In genomic region chr11:66971483-66971882, GRCh38 we compare ENCODE assay signal across 20 cellular contexts. TPM values are rescaled to one million over a fixed set of nuclear protein-coding genes. Genes with fewer than 3 reads are reported as not detected.
DNase-seq lines count a peak whose midpoint lies in the region; ATAC-seq and TF ChIP-seq lines count a peak whose summit lies in the region.
"Had no signal": no experiment of that assay in that cellular context is flagged by ENCODE, and none has a peak within 500 bp of the region (broad histone marks: within the 10 kb centered on the region; RNA-seq: fewer than 3 reads in every experiment).

No MANE protein-coding gene starts in this region.

- H3K4me3 ChIP-seq in left lung (no peak overlapping the region), subcutaneous abdominal adipose tissue (ENCODE audit: low read depth in 1 of 5, low read length in 5 of 5) (no peak overlapping the region)

- POLR2A ChIA-PET in MCF 10A (lab: Yijun Ruan, JAX), result interaction anchor here (0.6 to 5.4 kb wide), 22 partner anchors 10 to 465 kb away, joined by 3 to 61 read pairs (median 4); partner anchors contain the start of genes PC, RCE1 and RHOD

- H3K27ac ChIP-seq in left lung (peak overlapping the region; percentile 84 to 91), subcutaneous abdominal adipose tissue (ENCODE audit: low read depth, low read length) (peak overlapping the region; percentile 95)

- no peaks in the 10 kb centered on the region for H3K36me3 Mint-ChIP-seq in MCF 10A (ENCODE audit: insufficient read depth, unreplicated experiment)
- H3K36me3 Mint-ChIP-seq: CD4-positive, CD25-positive, alpha-beta regulatory T cell had no signal

- DNase-seq in M059J (ENCODE audit: low read depth) (peak; percentile 34), MCF 10A (ENCODE audit: unreplicated experiment) (no peak), left lung (no peak), NCI-H146 (lab: John Stamatoyannopoulos, UW) (no peak), NCI-H2107 (lab: John Stamatoyannopoulos, UW) (no peak), 8988T (no peak), midbrain (lab: John Stamatoyannopoulos, UW) (no peak)
- DNase-seq: activated CD8-positive, alpha-beta memory T cell treated with anti-CD3 and anti-CD28 coated beads for 24 hours; activated naive CD4-positive, alpha-beta T cell; CD4-positive, CD25-positive, alpha-beta regulatory T cell; erythroblast; Karpas-422; NCI-H187 treated with DMSO at 0.1 percent for 48 hours; NCI-H82; stimulated activated CD4-positive, alpha-beta T cell treated with anti-CD3 and anti-CD28 coated beads, Interleukin-4, amount 100 ng/mL, for 1 hour had no signal

- peaks cover 20 to 22% of the 10 kb centered on the region in 2 donors for H3K4me1 ChIP-seq in left lung
- peaks cover 1 to 39% (median 31%) of the 10 kb centered on the region in 5 donors for H3K4me1 ChIP-seq in subcutaneous abdominal adipose tissue (ENCODE audit: control insufficient read depth in 5 of 5, insufficient read depth in 5 of 5, low read length in 5 of 5)

- H3K27me3 ChIP-seq in left lung, result peaks cover 0 to 12% of the 10 kb centered on the region in 2 donors
- no peaks in the 10 kb centered on the region for H3K27me3 ChIP-seq in subcutaneous abdominal adipose tissue (ENCODE audit: control insufficient read depth in 5 of 5, insufficient read depth in 4 of 5, low read length in 5 of 5)

- H3K4me3 Mint-ChIP-seq in MCF 10A (ENCODE audit: unreplicated experiment), result no peak overlapping the region
- H3K4me3 Mint-ChIP-seq: CD4-positive, CD25-positive, alpha-beta regulatory T cell; central memory CD8-positive, alpha-beta T cell; stimulated activated memory B cell treated with anti-CD40 and anti-IgM and Interleukin-4, amounts not matched to agents 10 μg/mL and 1 μg/mL and 100 μg/mL, for 72 hours had no signal

- H3K36me3 ChIP-seq in left lung (no peaks in the 10 kb centered on the region), subcutaneous abdominal adipose tissue (ENCODE audit: control insufficient read depth in 5 of 5, insufficient read depth in 5 of 5, low read length in 5 of 5) (no peaks in the 10 kb centered on the region)

- BruUV-seq in MCF 10A (replicated peaks; lab: Mats Ljungman, UMichigan), result no TSS peak

- no peaks in the 10 kb centered on the region for H3K9me3 Mint-ChIP-seq in MCF 10A (ENCODE audit: unreplicated experiment)
- H3K9me3 Mint-ChIP-seq: central memory CD8-positive, alpha-beta T cell had no signal

- intact Hi-C loops in MCF 10A (cut with micrococcal nuclease) (loop anchor here (5.0 kb wide), 1 partner anchor 114 kb away; the partner anchor contains the start of gene LRFN4), left lung (cut with DNase I) (no loop called here)

- H3K4me1 Mint-ChIP-seq in MCF 10A (ENCODE audit: insufficient read depth, unreplicated experiment), result peaks cover 52% of the 10 kb centered on the region
- H3K4me1 Mint-ChIP-seq: CD4-positive, CD25-positive, alpha-beta regulatory T cell; central memory CD8-positive, alpha-beta T cell; stimulated activated memory B cell treated with anti-CD40 and anti-IgM and Interleukin-4, amounts not matched to agents 10 μg/mL and 1 μg/mL and 100 μg/mL, for 72 hours had no signal

- peak overlapping the region; percentile 87 for H3K27ac Mint-ChIP-seq in MCF 10A (ENCODE audit: low read depth, unreplicated experiment)
- H3K27ac Mint-ChIP-seq: CD4-positive, CD25-positive, alpha-beta regulatory T cell; stimulated activated memory B cell treated with anti-CD40 and anti-IgM and Interleukin-4, amounts not matched to agents 10 μg/mL and 1 μg/mL and 100 μg/mL, for 72 hours had no signal

- no peak for TF ChIP-seq CTCF in MCF 10A (IDR thresholded peaks at IDR 0.05; ENCODE audit: unreplicated experiment)
- no peak for TF ChIP-seq CTCF in left lung (IDR thresholded peaks at IDR 0.05)

- CTCF ChIA-PET in MCF 10A (lab: Yijun Ruan, JAX), result interaction anchor here (0.6 to 1.4 kb wide), 6 partner anchors 36 to 292 kb away, joined by 3 read pairs; no protein-coding TSS in a partner anchor

- peak overlapping the region in 2 of 5 donors; percentile 4 to 10 for H3K9ac ChIP-seq in subcutaneous abdominal adipose tissue (ENCODE audit: low read length in 5 of 5)

- no peaks in the 10 kb centered on the region for H3K27me3 Mint-ChIP-seq in MCF 10A (ENCODE audit: insufficient read depth, unreplicated experiment)

- ATAC-seq in left lung, result no peak
- ATAC-seq: stimulated activated memory B cell treated with anti-CD40 and anti-IgM and Interleukin-4, amounts not matched to agents 10 μg/mL and 1 μg/mL and 100 μg/mL, for 72 hours had no signal

- H3K9me3 ChIP-seq in left lung (no peaks in the 10 kb centered on the region), subcutaneous abdominal adipose tissue (ENCODE audit: control insufficient read depth in 5 of 5, low read length in 5 of 5) (no peaks in the 10 kb centered on the region)

RNA-seq across cellular contexts. Expression of gene C11orf86, which starts 3.6 kb away (rescaled TPM):
- total RNA-seq in M059J (2014; rRNA removed; shearing (Covaris generic)), result not detected in 2 replicates
- total RNA-seq in MCF 10A (2022), result not detected in 2 replicates
- not detected for total RNA-seq in left lung
- total RNA-seq: CD4-positive, CD25-positive, alpha-beta regulatory T cell; posterior vena cava; SK-MEL-5 had no signal

RNA-seq across cellular contexts. Expression of gene PC, which starts 13.3 kb away (rescaled TPM):
- 19.2 and 37.1 TPM in 2 replicates for total RNA-seq in M059J (2014; rRNA removed; shearing (Covaris generic))
- total RNA-seq in MCF 10A (2022) (27.0 and 37.7 TPM in 2 replicates), left lung (10 to 100 TPM; 20.3 to 27.4 TPM)

RNA-seq across cellular contexts. Expression of gene SYT12, which starts 51.5 kb away (rescaled TPM):
- total RNA-seq in M059J (2014; rRNA removed; shearing (Covaris generic)), result 0.81 and 2.3 TPM in 2 replicates
- total RNA-seq in MCF 10A (2022), result 0.44 and 0.59 TPM in 2 replicates
- under 1 TPM in 1 of 2 donors, not detected in 1; 0.61 TPM for total RNA-seq in left lung
- total RNA-seq: CD4-positive, CD25-positive, alpha-beta regulatory T cell; SK-MEL-5 had no signal
